In genomic region chr5:90096415-90097081, GRCh38 we compare ENCODE assay signal across 14 cellular contexts.
A peak's percentile ranks its signal among the peaks of the same experiment; 100 is the strongest.
DNase-seq lines count a peak whose midpoint lies in the region; ATAC-seq and TF ChIP-seq lines count a peak whose summit lies in the region.
"Had no signal": no experiment of that assay in that cellular context is flagged by ENCODE, and none has a peak within 500 bp of the region (broad histone marks: within the 10 kb centered on the region; RNA-seq: fewer than 3 reads in every experiment).

No MANE protein-coding gene starts in this region.

- H3K14ac ChIP-seq in mesenchymal stem cell (ENCODE audit: low read length in 2 of 2), result no peak overlapping the region

- no peak overlapping the region for H3K4ac ChIP-seq in mesenchymal stem cell (ENCODE audit: low read depth in 1 of 2, low read length in 2 of 2)

- no peak overlapping the region for H2BK120ac ChIP-seq in mesenchymal stem cell (ENCODE audit: low read depth, low read length)

- H3K18ac ChIP-seq in mesenchymal stem cell (ENCODE audit: low read depth in 1 of 2, low read length in 2 of 2), result no peak overlapping the region

- no peaks in the 10 kb centered on the region for H3K36me3 Mint-ChIP-seq in Calu3 (ENCODE audit: insufficient read depth, unreplicated experiment)
- H3K36me3 Mint-ChIP-seq: activated CD8-positive, alpha-beta memory T cell treated with anti-CD3 and anti-CD28 coated beads, Interleukin-2, amount 10 ng/mL, durations not matched to agents 7 days and 5 days had no signal

- H3K4me3 Mint-ChIP-seq in Calu3 (ENCODE audit: low read depth, unreplicated experiment), result peak overlapping the region; percentile 12
- H3K4me3 Mint-ChIP-seq: activated CD8-positive, alpha-beta memory T cell treated with anti-CD3 and anti-CD28 coated beads, Interleukin-2, amount 10 ng/mL, durations not matched to agents 7 days and 5 days had no signal

- H3K9me3 Mint-ChIP-seq in Calu3 (ENCODE audit: low read depth, unreplicated experiment), result no peaks in the 10 kb centered on the region

- no peaks in the 10 kb centered on the region for H3K27me3 Mint-ChIP-seq in Calu3 (ENCODE audit: unreplicated experiment)
- H3K27me3 Mint-ChIP-seq: activated CD8-positive, alpha-beta memory T cell treated with anti-CD3 and anti-CD28 coated beads, Interleukin-2, amount 10 ng/mL, durations not matched to agents 7 days and 5 days had no signal

- no peaks in the 10 kb centered on the region for H3K36me3 ChIP-seq in brain microvascular endothelial cell (replicated peaks)
- no peaks in the 10 kb centered on the region for H3K36me3 ChIP-seq in mesenchymal stem cell (ENCODE audit: control insufficient read depth in 1 of 2, insufficient read depth in 2 of 2, low read depth in 1 of 2, low read length in 2 of 2)
- H3K36me3 ChIP-seq: sigmoid colon had no signal

- H3K79me1 ChIP-seq in mesenchymal stem cell (replicated peaks; ENCODE audit: low read length, poor library complexity, severe bottlenecking), result no peaks in the 10 kb centered on the region

- intact Hi-C loops in Calu3 (cut with micrococcal nuclease; ENCODE audit: unreplicated experiment), result no loop called here

- BruUV-seq in Calu3 (replicated peaks; lab: Mats Ljungman, UMichigan), result no TSS peak

- no peak overlapping the region for H2AFZ ChIP-seq in mesenchymal stem cell (ENCODE audit: low read depth, low read length)

- H2AK5ac ChIP-seq in mesenchymal stem cell (ENCODE audit: low read length, severe bottlenecking), result no peak overlapping the region

- peak overlapping the region; percentile 63 for H3K27ac ChIP-seq in brain microvascular endothelial cell
- H3K27ac ChIP-seq in mesenchymal stem cell (ENCODE audit: low read length, poor library complexity, severe bottlenecking), result peak overlapping the region; percentile 28
- H3K27ac ChIP-seq: coronary artery, sigmoid colon had no signal

- H2BK12ac ChIP-seq in mesenchymal stem cell (ENCODE audit: low read length in 2 of 2), result no peak overlapping the region

- in situ Hi-C loops in brain microvascular endothelial cell (cut with HindIII; ENCODE audit: low pct_ligation_motif_present, low sequenced_read_pairs), result no loop called here

- DNase-seq in Calu3 (peak; percentile 74), LoVo (ENCODE audit: low spot score) (peak; percentile 64), brain microvascular endothelial cell (peak; percentile 96), mesenchymal stem cell (peak; percentile 79), cerebellar nuclear complex (lab: John Stamatoyannopoulos, UW) (no peak), pons (ENCODE audit: low spot score) (no peak), DMS153 treated with DMSO at 0.1 percent for 48 hours (lab: John Stamatoyannopoulos, UW; ENCODE audit: unreplicated experiment) (no peak)
- DNase-seq: activated CD8-positive, alpha-beta memory T cell treated with anti-CD3 and anti-CD28 coated beads, Interleukin-2, amount 10 ng/mL, durations not matched to agents 7 days and 5 days; GF-D8; kidney; sigmoid colon; stimulated activated naive CD4-positive, alpha-beta T cell treated with Interleukin-2 at 50 U/mL for 16 hours had no signal

- CTCF ChIA-PET in Calu3 (lab: Charles Lee), result interaction anchor here (1.0 kb wide), 1 partner anchor 114 kb away, joined by 3 read pairs; no protein-coding TSS in a partner anchor

- no peak overlapping the region for H4K91ac ChIP-seq in mesenchymal stem cell (ENCODE audit: low read length)

- no peaks in the 10 kb centered on the region for H3K27me3 ChIP-seq in brain microvascular endothelial cell (replicated peaks)
- no peaks in the 10 kb centered on the region for H3K27me3 ChIP-seq in mesenchymal stem cell (ENCODE audit: control insufficient read depth in 1 of 2, insufficient read depth in 1 of 2, low read length in 2 of 2)
- H3K27me3 ChIP-seq: sigmoid colon had no signal

- H4K8ac ChIP-seq in mesenchymal stem cell (ENCODE audit: low read length), result no peak overlapping the region

- peaks cover 25% of the 10 kb centered on the region for H3K4me1 Mint-ChIP-seq in Calu3 (ENCODE audit: low read depth, unreplicated experiment)
- H3K4me1 Mint-ChIP-seq: activated CD8-positive, alpha-beta memory T cell treated with anti-CD3 and anti-CD28 coated beads, Interleukin-2, amount 10 ng/mL, durations not matched to agents 7 days and 5 days had no signal

- no peak overlapping the region for H2BK15ac ChIP-seq in mesenchymal stem cell (ENCODE audit: low read depth, poor library complexity, severe bottlenecking)

- no peak overlapping the region for H2BK5ac ChIP-seq in mesenchymal stem cell (ENCODE audit: low read depth, low read length, poor library complexity, severe bottlenecking)

- H3K4me3 ChIP-seq in brain microvascular endothelial cell (ENCODE audit: low read depth, low read length) (no peak overlapping the region), mesenchymal stem cell (ENCODE audit: insufficient read depth in 1 of 2, low read depth in 1 of 2, low read length in 2 of 2) (no peak overlapping the region)
- H3K4me3 ChIP-seq: coronary artery, sigmoid colon had no signal

- H3K23ac ChIP-seq in mesenchymal stem cell (ENCODE audit: low read length in 2 of 2), result no peak overlapping the region

- H3K4me2 ChIP-seq in mesenchymal stem cell (ENCODE audit: low read length, poor library complexity, severe bottlenecking), result no peak overlapping the region

- H3K4me1 ChIP-seq in mesenchymal stem cell (ENCODE audit: control insufficient read depth, insufficient read depth, low read depth, low read length), result no peaks in the 10 kb centered on the region

- no peaks in the 10 kb centered on the region for H3K9me3 ChIP-seq in mesenchymal stem cell (ENCODE audit: control insufficient read depth, low read length)
- H3K9me3 ChIP-seq: sigmoid colon had no signal

- TF ChIP-seq CTCF in Calu3 (IDR thresholded peaks at IDR 0.05; ENCODE audit: unreplicated experiment) (no peak), brain microvascular endothelial cell (IDR thresholded peaks at IDR 0.05; ENCODE audit: low read depth, low read length, missing control alignments) (no peak)

- WGBS in mesenchymal stem cell, result 24% methylated on average over 6 of the region's 6 CpGs

- peak overlapping the region; percentile 75 for H3K27ac Mint-ChIP-seq in Calu3 (ENCODE audit: unreplicated experiment)
- H3K27ac Mint-ChIP-seq: activated CD8-positive, alpha-beta memory T cell treated with anti-CD3 and anti-CD28 coated beads, Interleukin-2, amount 10 ng/mL, durations not matched to agents 7 days and 5 days had no signal

- no peak for ATAC-seq in HG02623 (IDR thresholded peaks at IDR 0.05; ENCODE audit: unreplicated experiment)
- ATAC-seq: activated CD8-positive, alpha-beta memory T cell treated with anti-CD3 and anti-CD28 coated beads, Interleukin-2, amount 10 ng/mL, durations not matched to agents 7 days and 5 days had no signal

- no peak overlapping the region for H3K9ac ChIP-seq in mesenchymal stem cell (ENCODE audit: low read length)

Comparison
In these comparisons a context has a peak if more than half of its experiments do, and no peak if none do; other contexts are left out.
1. DNase-seq: peak in Calu3 (single experiment), LoVo (single experiment), brain microvascular endothelial cell (single experiment) and mesenchymal stem cell (single experiment); none in cerebellar nuclear complex (0 of 2), pons (single experiment) and DMS153 treated with DMSO at 0.1 percent for 48 hours (single experiment).